Comparison of ENCODE assay signal across 14 cellular contexts in genomic region chr6:112014483-112014882, GRCh38. TPM values are rescaled to one million over a fixed set of nuclear protein-coding genes. Genes with fewer than 3 reads are reported as not detected.
DNase-seq lines count a peak whose midpoint lies in the region; ATAC-seq, FAIRE-seq and TF ChIP-seq lines count a peak whose summit lies in the region.
"Had no signal": no experiment of that assay in that cellular context is flagged by ENCODE, and none has a peak within 500 bp of the region (broad histone marks: within the 10 kb centered on the region; RNA-seq: fewer than 3 reads in every experiment).

No MANE protein-coding gene starts in this region.

- H3K36me3 ChIP-seq in tibial nerve (no peaks in the 10 kb centered on the region), kidney (ENCODE audit: control insufficient read depth in 1 of 2, insufficient read depth in 2 of 2, low read length in 2 of 2) (no peaks in the 10 kb centered on the region)
- H3K36me3 ChIP-seq: HAP-1, WERI-Rb-1 had no signal

- DNase-seq in activated T-cell treated with anti-CD3 and anti-CD28 coated beads, Interleukin-2, amount 50 U/mL, for 72 hours = no peak
- no peak for DNase-seq in activated T-cell treated with anti-CD3 and anti-CD28 coated beads, Interleukin-2, amount 50 U/mL, for 1 hour
- DNase-seq in foreskin fibroblast (peak; percentile 70 to 84), tibial nerve (ENCODE audit: low spot score in 2 of 2) (no peak), kidney (no peak), amniotic stem cell (lab: John Stamatoyannopoulos, UW) (no peak), SW 1271 (lab: John Stamatoyannopoulos, UW) (no peak)
- DNase-seq: ACHN; activated gamma-delta T cell; effector memory CD8-positive, alpha-beta T cell; trophoblast cell; WERI-Rb-1 had no signal

- WGBS in tibial nerve, 2 donors = 25 to 36% methylated on average over 2 of the region's 2 CpGs

- no peaks in the 10 kb centered on the region for H3K36me3 Mint-ChIP-seq in activated T-cell treated with anti-CD3 and anti-CD28 coated beads, Interleukin-2, amount 50 U/mL, for 72 hours (ENCODE audit: insufficient read depth in 2 of 2)
- no peaks in the 10 kb centered on the region for H3K36me3 Mint-ChIP-seq in activated naive CD8-positive, alpha-beta T cell

- H3K4me1 ChIP-seq in tibial nerve (peaks cover 3 to 50% (median 16%) of the 10 kb centered on the region in 4 donors), kidney (ENCODE audit: control insufficient read depth in 1 of 2, insufficient read depth in 1 of 2, low read depth in 1 of 2, low read length in 2 of 2) (peaks cover 2 to 3% of the 10 kb centered on the region in 2 donors)

- intact Hi-C loops in kidney (cut with DNase I) = no loop called here

- ATAC-seq in activated T-cell treated with anti-CD3 and anti-CD28 coated beads, Interleukin-2, amount 50 U/mL, for 72 hours (replicated peaks in 1 of 2) = no peak
- ATAC-seq: effector memory CD8-positive, alpha-beta T cell had no signal

- H3K9me3 ChIP-seq in tibial nerve (no peaks in the 10 kb centered on the region), kidney (ENCODE audit: control insufficient read depth in 1 of 2, low read length in 2 of 2) (no peaks in the 10 kb centered on the region)
- H3K9me3 ChIP-seq: HAP-1 had no signal

- TF ChIP-seq POLR2A in tibial nerve (IDR thresholded peaks at IDR 0.05) = no peak

- no peak for TF ChIP-seq CTCF in foreskin fibroblast (IDR thresholded peaks at IDR 0.05; ENCODE audit: low read depth, low read length)
- TF ChIP-seq CTCF in tibial nerve (IDR thresholded peaks at IDR 0.05) = no peak
- TF ChIP-seq CTCF in kidney (IDR thresholded peaks at IDR 0.05; ENCODE audit: borderline replicate concordance, extremely low read depth, insufficient read depth) = no peak

- H3K4me3 ChIP-seq in foreskin fibroblast (ENCODE audit: low read depth in 1 of 2, low read length in 2 of 2) (no peak overlapping the region), tibial nerve (no peak overlapping the region), kidney (ENCODE audit: low read length in 2 of 2) (no peak overlapping the region)
- H3K4me3 ChIP-seq: HAP-1 had no signal

- no peaks in the 10 kb centered on the region for H3K9me3 Mint-ChIP-seq in activated T-cell treated with anti-CD3 and anti-CD28 coated beads, Interleukin-2, amount 50 U/mL, for 72 hours
- H3K9me3 Mint-ChIP-seq in activated naive CD8-positive, alpha-beta T cell (ENCODE audit: low read depth) = no peaks in the 10 kb centered on the region
- H3K9me3 Mint-ChIP-seq: effector memory CD8-positive, alpha-beta T cell had no signal

- no peak overlapping the region for H3K9ac ChIP-seq in kidney (ENCODE audit: low read length in 2 of 2)

- FAIRE-seq in kidney (lab: Jason Lieb, UNC) = no peak

- H3K27me3 Mint-ChIP-seq in activated T-cell treated with anti-CD3 and anti-CD28 coated beads, Interleukin-2, amount 50 U/mL, for 72 hours (ENCODE audit: low read depth) = no peaks in the 10 kb centered on the region
- H3K27me3 Mint-ChIP-seq in activated naive CD8-positive, alpha-beta T cell = no peaks in the 10 kb centered on the region
- H3K27me3 Mint-ChIP-seq: effector memory CD8-positive, alpha-beta T cell had no signal

- H3K27ac Mint-ChIP-seq in activated T-cell treated with anti-CD3 and anti-CD28 coated beads, Interleukin-2, amount 50 U/mL, for 72 hours = peak overlapping the region; percentile 34
- peak overlapping the region; percentile 89 for H3K27ac Mint-ChIP-seq in activated naive CD8-positive, alpha-beta T cell
- H3K27ac Mint-ChIP-seq: effector memory CD8-positive, alpha-beta T cell had no signal

- TF ChIP-seq EP300 in tibial nerve (IDR thresholded peaks at IDR 0.05) = no peak

- H3K4me3 Mint-ChIP-seq in activated T-cell treated with anti-CD3 and anti-CD28 coated beads, Interleukin-2, amount 50 U/mL, for 72 hours = no peak overlapping the region
- no peak overlapping the region for H3K4me3 Mint-ChIP-seq in activated naive CD8-positive, alpha-beta T cell
- H3K4me3 Mint-ChIP-seq: effector memory CD8-positive, alpha-beta T cell had no signal

- H3K4me1 Mint-ChIP-seq in activated T-cell treated with anti-CD3 and anti-CD28 coated beads, Interleukin-2, amount 50 U/mL, for 72 hours (ENCODE audit: low read depth) = peaks cover 70% of the 10 kb centered on the region
- H3K4me1 Mint-ChIP-seq in activated naive CD8-positive, alpha-beta T cell (ENCODE audit: low read depth) = peaks cover 56% of the 10 kb centered on the region

- no peaks in the 10 kb centered on the region for H3K27me3 ChIP-seq in tibial nerve

- H3K27ac ChIP-seq in tibial nerve (peak overlapping the region; percentile 4 to 87 (median 66)), kidney (ENCODE audit: low read depth in 2 of 2, low read length in 2 of 2) (no peak overlapping the region)
- H3K27ac ChIP-seq: WERI-Rb-1 had no signal

RNA-seq across cellular contexts. Expression of gene CCN6, which starts 39.4 kb away (rescaled TPM):
- total RNA-seq in activated T-cell treated with anti-CD3 and anti-CD28 coated beads, Interleukin-2, amount 50 U/mL, for 72 hours = under 1 TPM; 0.25 to 0.74 TPM
- under 1 TPM in 2 of 4 donors, not detected in 2; 0.39 to 0.42 TPM for total RNA-seq in tibial nerve
- 6.7 TPM for total RNA-seq in kidney
- 8.4 TPM for polyA plus RNA-seq in kidney (ENCODE audit: insufficient read depth, low read depth, low replicate concordance)

Comparison
In these comparisons a context has a peak if more than half of its experiments do, and no peak if none do; other contexts are left out.
1. DNase-seq: peak in foreskin fibroblast (2 of 2); none in activated T-cell treated with anti-CD3 and anti-CD28 coated beads, Interleukin-2, amount 50 U/mL, for 72 hours (0 of 2), activated T-cell treated with anti-CD3 and anti-CD28 coated beads, Interleukin-2, amount 50 U/mL, for 1 hour (single experiment), tibial nerve (0 of 2), kidney (single experiment), amniotic stem cell (single experiment) and SW 1271 (0 of 2).
2. H3K27ac ChIP-seq: peak in tibial nerve (4 of 4); none in kidney (0 of 2).